8 cellular contexts compared by ENCODE assay signal in genomic region chr14:77458249-77458950, GRCh38. TPM values are rescaled to one million over a fixed set of nuclear protein-coding genes. Genes with fewer than 3 reads are reported as not detected.
A peak's percentile ranks its signal among the peaks of the same experiment; 100 is the strongest.
DNase-seq lines count a peak whose midpoint lies in the region; ATAC-seq and TF ChIP-seq lines count a peak whose summit lies in the region.

No MANE protein-coding gene starts in this region.

- peak overlapping the region; percentile 98 for H3K27ac Mint-ChIP-seq in activated naive CD4-positive, alpha-beta T cell treated with anti-CD3 and anti-CD28 coated beads, Interleukin-2, amount 10 ng/mL, durations not matched to agents 7 days and 5 days

- no peaks in the 10 kb centered on the region for H3K27me3 ChIP-seq in OCI-LY3 (ENCODE audit: low read depth, low read length)
- H3K27me3 ChIP-seq in left ventricle myocardium inferior (ENCODE audit: low read depth): no peaks in the 10 kb centered on the region
- H3K27me3 ChIP-seq in rectal smooth muscle tissue (ENCODE audit: control insufficient read depth, insufficient read depth, low read length): no peaks in the 10 kb centered on the region

- TF ChIP-seq CTCF in AG10803 (conservative IDR thresholded peaks at IDR 0.05; ENCODE audit: low read length) (no peak), OCI-LY3 (IDR thresholded peaks at IDR 0.05; ENCODE audit: low read depth, low read length) (no peak), left ventricle myocardium inferior (IDR thresholded peaks at IDR 0.05; ENCODE audit: borderline replicate concordance) (no peak)

- peak overlapping the region; percentile 73 for H3K27ac ChIP-seq in OCI-LY3 (ENCODE audit: low read length)
- H3K27ac ChIP-seq in left ventricle myocardium inferior (replicated peaks): peak overlapping the region; percentile 97
- peak overlapping the region; percentile 97 for H3K27ac ChIP-seq in rectal smooth muscle tissue (ENCODE audit: low read depth, low read length)

- no peaks in the 10 kb centered on the region for H3K9me3 Mint-ChIP-seq in activated naive CD4-positive, alpha-beta T cell treated with anti-CD3 and anti-CD28 coated beads, Interleukin-2, amount 10 ng/mL, durations not matched to agents 7 days and 5 days

- H3K4me3 ChIP-seq in AG10803 (ENCODE audit: low read length) (peak overlapping the region; percentile 90), OCI-LY3 (ENCODE audit: low read length) (peak overlapping the region; percentile 98), left ventricle myocardium inferior (peak overlapping the region; percentile 100), rectal smooth muscle tissue (ENCODE audit: low read length) (peak overlapping the region; percentile 100)

- CTCF ChIA-PET in activated naive CD4-positive, alpha-beta T cell treated with anti-CD3 and anti-CD28 coated beads, Interleukin-2, amount 10 ng/mL, durations not matched to agents 7 days and 5 days (lab: Charles Lee): interaction anchor here (0.5 to 2.6 kb wide), 17 partner anchors 56 to 500 kb away, joined by 3 to 33 read pairs (median 3); partner anchors contain the start of genes ADCK1 and SLIRP

- H3K36me3 Mint-ChIP-seq in activated naive CD4-positive, alpha-beta T cell treated with anti-CD3 and anti-CD28 coated beads, Interleukin-2, amount 10 ng/mL, durations not matched to agents 7 days and 5 days: peaks cover 38% of the 10 kb centered on the region

- H3K9ac ChIP-seq in OCI-LY3 (ENCODE audit: low read length) (peak overlapping the region; percentile 90), rectal smooth muscle tissue (ENCODE audit: low read length) (peak overlapping the region; percentile 84)

- intact Hi-C loops in left ventricle myocardium inferior (cut with micrococcal nuclease): no loop called here

- H4K20me1 ChIP-seq in OCI-LY3 (ENCODE audit: insufficient read depth, low read length): peaks cover 11% of the 10 kb centered on the region

- H3K79me2 ChIP-seq in OCI-LY3 (ENCODE audit: low read length): peaks cover 45% of the 10 kb centered on the region

- no peaks in the 10 kb centered on the region for H3K9me3 ChIP-seq in OCI-LY3 (ENCODE audit: insufficient read depth, low read length)
- no peaks in the 10 kb centered on the region for H3K9me3 ChIP-seq in left ventricle myocardium inferior (replicated peaks)

- peaks cover 31% of the 10 kb centered on the region for H3K4me1 Mint-ChIP-seq in activated naive CD4-positive, alpha-beta T cell treated with anti-CD3 and anti-CD28 coated beads, Interleukin-2, amount 10 ng/mL, durations not matched to agents 7 days and 5 days

- peak overlapping the region; percentile 99 for H3K4me3 Mint-ChIP-seq in activated naive CD4-positive, alpha-beta T cell treated with anti-CD3 and anti-CD28 coated beads, Interleukin-2, amount 10 ng/mL, durations not matched to agents 7 days and 5 days

- DNase-seq in AG10803 (ENCODE audit: low read depth) (no peak), left ventricle myocardium inferior (no peak), NCI-H1048 (lab: John Stamatoyannopoulos, UW) (no peak)
- peak; percentile 59 for DNase-seq in activated naive CD4-positive, alpha-beta T cell treated with anti-CD3 and anti-CD28 coated beads, Interleukin-2, amount 10 ng/mL, durations not matched to agents 7 days and 5 days

- H2AFZ ChIP-seq in OCI-LY3 (ENCODE audit: low read depth, low read length): peak overlapping the region; percentile 99; the same call in 1 of the 2 replicates

- peak; percentile 19 for ATAC-seq in GM18867 (IDR thresholded peaks at IDR 0.05; ENCODE audit: unreplicated experiment)
- peak; percentile 18 for ATAC-seq in HG03095 (IDR thresholded peaks at IDR 0.05; ENCODE audit: unreplicated experiment)

- H3K36me3 ChIP-seq in OCI-LY3 (replicated peaks; ENCODE audit: low read depth, low read length) (peaks cover 27% of the 10 kb centered on the region), left ventricle myocardium inferior (peaks cover 45% of the 10 kb centered on the region), rectal smooth muscle tissue (ENCODE audit: control insufficient read depth, insufficient read depth, low read length) (peaks cover 21% of the 10 kb centered on the region)

- H3K27me3 Mint-ChIP-seq in activated naive CD4-positive, alpha-beta T cell treated with anti-CD3 and anti-CD28 coated beads, Interleukin-2, amount 10 ng/mL, durations not matched to agents 7 days and 5 days: no peaks in the 10 kb centered on the region

- peaks cover 14% of the 10 kb centered on the region for H3K4me1 ChIP-seq in OCI-LY3 (ENCODE audit: low read length)
- H3K4me1 ChIP-seq in left ventricle myocardium inferior: peaks cover 46% of the 10 kb centered on the region
- H3K4me1 ChIP-seq in rectal smooth muscle tissue (ENCODE audit: control insufficient read depth, insufficient read depth, low read length): peaks cover 12% of the 10 kb centered on the region

- H3K4me2 ChIP-seq in OCI-LY3 (ENCODE audit: low read length): peak overlapping the region; percentile 99

RNA-seq across cellular contexts. Expression of gene AHSA1, which starts 0.5 kb away (rescaled TPM):
- 183 TPM for total RNA-seq in left ventricle myocardium inferior

RNA-seq across cellular contexts. Expression of gene VIPAS39, which starts 1.0 kb away (rescaled TPM):
- 14.9 TPM for total RNA-seq in left ventricle myocardium inferior

RNA-seq across cellular contexts. Expression of gene NOXRED1, which starts 35.1 kb away (rescaled TPM):
- total RNA-seq in left ventricle myocardium inferior: 0.14 TPM

RNA-seq across cellular contexts. Expression of gene ISM2, which starts 40.2 kb away (rescaled TPM):
- total RNA-seq in left ventricle myocardium inferior: not detected
